ENCODE assay signal across 13 cellular contexts in the genomic region with DNA sequence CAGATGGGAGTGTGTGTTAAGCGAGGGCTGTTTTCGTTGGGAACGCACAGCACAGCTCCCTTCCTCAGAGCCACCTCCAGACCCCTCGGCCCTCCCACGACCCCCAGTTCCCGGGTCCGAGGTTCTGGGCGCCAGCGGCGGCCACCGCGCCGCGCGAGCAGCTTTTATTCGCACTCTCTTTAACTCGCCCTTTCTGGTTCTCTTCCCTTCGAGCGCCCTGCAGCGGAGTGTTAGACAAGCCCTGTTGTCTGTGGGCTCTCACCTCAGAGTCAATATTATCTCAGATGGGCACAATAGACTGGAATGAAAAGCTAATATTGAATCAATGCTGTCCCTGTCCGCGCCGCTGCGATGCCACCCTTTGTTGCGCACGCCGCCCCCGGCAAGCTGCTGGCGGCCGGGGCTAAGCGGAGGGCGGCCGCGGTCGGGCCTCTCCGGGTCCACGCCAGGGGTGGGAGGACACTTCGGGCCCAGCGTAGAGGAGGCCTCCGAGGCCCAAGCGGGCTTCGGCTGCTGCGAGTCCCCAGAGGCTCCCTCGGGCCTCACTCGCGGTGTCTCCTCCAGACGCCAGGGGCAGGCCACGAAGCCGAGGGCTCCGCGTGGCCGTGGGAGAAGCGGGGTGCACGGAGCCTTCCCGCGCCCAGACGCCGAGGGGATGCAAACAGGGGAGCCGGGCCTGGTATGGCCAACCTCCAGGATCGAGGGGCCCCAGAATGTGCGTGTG. TPM values are rescaled to one million over a fixed set of nuclear protein-coding genes. Genes with fewer than 3 reads are reported as not detected.
DNase-seq lines count a peak whose midpoint lies in the region; ATAC-seq and TF ChIP-seq lines count a peak whose summit lies in the region.
"Had no signal": no experiment of that assay in that cellular context is flagged by ENCODE, and none has a peak within 500 bp of the region (broad histone marks: within the 10 kb centered on the region; RNA-seq: fewer than 3 reads in every experiment).

No MANE protein-coding gene starts in this region.

- H3K4me3 ChIP-seq in SK-N-SH (ENCODE audit: low read depth in 2 of 2, low read length in 1 of 2) (no peak overlapping the region; a peak in 1 of 4 replicates), iPS-15b (ENCODE audit: low read depth, low read length) (peak overlapping the region; percentile 22)
- H3K4me3 ChIP-seq: HAP-1 had no signal

- no peaks in the 10 kb centered on the region for H3K36me3 Mint-ChIP-seq in stimulated activated naive B cell treated with anti-CD40 and anti-IgM and Interleukin-4, amounts not matched to agents 10 μg/mL and 1 μg/mL and 100 μg/mL, for 72 hours
- H3K36me3 Mint-ChIP-seq: activated CD8-positive, alpha-beta memory T cell treated with anti-CD3 and anti-CD28 coated beads, Interleukin-2, amount 10 ng/mL, durations not matched to agents 7 days and 5 days had no signal

- H3K9me3 Mint-ChIP-seq in stimulated activated naive B cell treated with anti-CD40 and anti-IgM and Interleukin-4, amounts not matched to agents 10 μg/mL and 1 μg/mL and 100 μg/mL, for 72 hours: no peaks in the 10 kb centered on the region

- DNase-seq in NCI-H1105 treated with DMSO at 0.1 percent for 48 hours (lab: John Stamatoyannopoulos, UW): peak; percentile 20
- no peak for DNase-seq in NCI-H1105 (lab: John Stamatoyannopoulos, UW)
- no peak for DNase-seq in SK-N-SH
- DNase-seq in stimulated activated naive B cell treated with anti-CD40 and anti-IgM and Interleukin-4, amounts not matched to agents 10 μg/mL and 1 μg/mL and 100 μg/mL, for 72 hours: no peak
- no peak for DNase-seq in dedifferentiated amniotic fluid mesenchymal stem cell (ENCODE audit: extremely low spot score)
- DNase-seq: activated CD8-positive, alpha-beta memory T cell treated with anti-CD3 and anti-CD28 coated beads, Interleukin-2, amount 10 ng/mL, durations not matched to agents 7 days and 5 days; EL; immature natural killer cell; occipital lobe had no signal

- CTCF ChIA-PET in SK-N-SH (lab: Yijun Ruan, JAX): interaction anchor here (1.1 to 10.8 kb wide), 7 partner anchors 8 to 888 kb away, joined by 3 to 189 read pairs (median 16); a partner anchor contains a TSS

- H3K36me3 ChIP-seq in SK-N-SH (replicated peaks in 1 of 2; ENCODE audit: control insufficient read depth in 1 of 2, insufficient read depth in 2 of 2, low read length in 1 of 2) (no peaks in the 10 kb centered on the region), iPS-15b (ENCODE audit: control insufficient read depth, insufficient read depth, low read length) (no peaks in the 10 kb centered on the region)
- H3K36me3 ChIP-seq: HAP-1 had no signal

- no peak for TF ChIP-seq RAD21 in SK-N-SH (IDR thresholded peaks at IDR 0.05; ENCODE audit: low read length)

- H3K9me2 ChIP-seq in SK-N-SH: no peaks in the 10 kb centered on the region

- 10% methylated on average over 18 of the region's 61 CpGs for WGBS in SK-N-SH (ENCODE audit: low lambda C conversion rate)

- no peaks in the 10 kb centered on the region for H3F3A ChIP-seq in SK-N-SH (replicated peaks; ENCODE audit: insufficient read depth)

- peaks cover 67% of the 10 kb centered on the region for H3K27me3 ChIP-seq in SK-N-SH (ENCODE audit: insufficient read depth)
- peaks cover 99% of the 10 kb centered on the region for H3K27me3 ChIP-seq in iPS-15b (ENCODE audit: control insufficient read depth, insufficient read depth, low read length)

- H3K9me3 ChIP-seq in SK-N-SH: no peaks in the 10 kb centered on the region
- no peaks in the 10 kb centered on the region for H3K9me3 ChIP-seq in iPS-15b (ENCODE audit: control insufficient read depth, insufficient read depth, low read length)
- H3K9me3 ChIP-seq: HAP-1 had no signal

- H3K4me3 Mint-ChIP-seq in stimulated activated naive B cell treated with anti-CD40 and anti-IgM and Interleukin-4, amounts not matched to agents 10 μg/mL and 1 μg/mL and 100 μg/mL, for 72 hours: no peak overlapping the region
- H3K4me3 Mint-ChIP-seq: activated CD8-positive, alpha-beta memory T cell treated with anti-CD3 and anti-CD28 coated beads, Interleukin-2, amount 10 ng/mL, durations not matched to agents 7 days and 5 days; immature natural killer cell had no signal

- no peak for TF ChIP-seq CTCF in SK-N-SH (IDR thresholded peaks at IDR 0.05)

- H3K4me1 ChIP-seq in SK-N-SH (ENCODE audit: control insufficient read depth in 1 of 2, insufficient read depth in 2 of 2, low read depth in 1 of 2, low read length in 1 of 2): peaks cover 0 to 21% of the 10 kb centered on the region in 2 experiments; a peak in 1 of 4 replicates
- H3K4me1 ChIP-seq in iPS-15b (ENCODE audit: control insufficient read depth, insufficient read depth, low read length): peaks cover 4% of the 10 kb centered on the region
- H3K4me1 ChIP-seq: HAP-1 had no signal

- no peaks in the 10 kb centered on the region for H3K79me2 ChIP-seq in SK-N-SH (ENCODE audit: insufficient read depth)

- peaks cover 75 to 90% of the 10 kb centered on the region in 2 donors for H3K27me3 Mint-ChIP-seq in stimulated activated naive B cell treated with anti-CD40 and anti-IgM and Interleukin-4, amounts not matched to agents 10 μg/mL and 1 μg/mL and 100 μg/mL, for 72 hours

- H4K20me1 ChIP-seq in SK-N-SH (ENCODE audit: insufficient read depth): no peaks in the 10 kb centered on the region

- H3K27ac ChIP-seq in SK-N-SH (ENCODE audit: low read depth in 2 of 2, low read length in 1 of 2): no peak overlapping the region

- H3K27ac Mint-ChIP-seq in stimulated activated naive B cell treated with anti-CD40 and anti-IgM and Interleukin-4, amounts not matched to agents 10 μg/mL and 1 μg/mL and 100 μg/mL, for 72 hours: peak overlapping the region; percentile 62
- H3K27ac Mint-ChIP-seq: immature natural killer cell had no signal

- TF ChIP-seq EP300 in SK-N-SH (IDR thresholded peaks at IDR 0.05; ENCODE audit: borderline replicate concordance in 1 of 2, low read depth in 1 of 2, low read length in 1 of 2): no peak

- H2AFZ ChIP-seq in SK-N-SH (ENCODE audit: low read depth): no peak overlapping the region

- H3K4me2 ChIP-seq in SK-N-SH: peak overlapping the region; percentile 67; the same call in 1 of the 2 replicates

- H3K9ac ChIP-seq in SK-N-SH (no peak overlapping the region), iPS-15b (ENCODE audit: low read depth, low read length) (no peak overlapping the region)

- ATAC-seq in stimulated activated naive B cell treated with anti-CD40 and anti-IgM and Interleukin-4, amounts not matched to agents 10 μg/mL and 1 μg/mL and 100 μg/mL, for 72 hours (replicated peaks): no peak
- ATAC-seq in GM18517 (IDR thresholded peaks at IDR 0.05; ENCODE audit: unreplicated experiment): no peak
- no peak for ATAC-seq in HG02798 (IDR thresholded peaks at IDR 0.05; ENCODE audit: poor library complexity, unreplicated experiment)
- ATAC-seq: activated CD8-positive, alpha-beta memory T cell treated with anti-CD3 and anti-CD28 coated beads, Interleukin-2, amount 10 ng/mL, durations not matched to agents 7 days and 5 days had no signal

- peaks cover 4 to 8% of the 10 kb centered on the region in 2 donors for H3K4me1 Mint-ChIP-seq in stimulated activated naive B cell treated with anti-CD40 and anti-IgM and Interleukin-4, amounts not matched to agents 10 μg/mL and 1 μg/mL and 100 μg/mL, for 72 hours
- H3K4me1 Mint-ChIP-seq: immature natural killer cell had no signal

- POLR2A ChIA-PET in SK-N-SH (lab: Yijun Ruan, JAX): interaction anchor here (1.1 kb wide), 1 partner anchor 703 kb away, joined by 3 read pairs; no protein-coding TSS in a partner anchor

TF ChIP-seq in SK-N-SH, 30 proteins besides CTCF, POLR2A, EP300 and RAD21:
- TF ChIP-seq, protein P1, sequence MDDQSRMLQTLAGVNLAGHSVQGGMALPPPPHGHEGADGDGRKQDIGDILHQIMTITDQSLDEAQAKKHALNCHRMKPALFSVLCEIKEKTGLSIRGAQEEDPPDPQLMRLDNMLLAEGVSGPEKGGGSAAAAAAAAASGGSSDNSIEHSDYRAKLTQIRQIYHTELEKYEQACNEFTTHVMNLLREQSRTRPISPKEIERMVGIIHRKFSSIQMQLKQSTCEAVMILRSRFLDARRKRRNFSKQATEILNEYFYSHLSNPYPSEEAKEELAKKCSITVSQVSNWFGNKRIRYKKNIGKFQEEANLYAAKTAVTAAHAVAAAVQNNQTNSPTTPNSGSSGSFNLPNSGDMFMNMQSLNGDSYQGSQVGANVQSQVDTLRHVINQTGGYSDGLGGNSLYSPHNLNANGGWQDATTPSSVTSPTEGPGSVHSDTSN (IDR thresholded peaks at IDR 0.05): no peak
- TF ChIP-seq TAF1 (IDR thresholded peaks at IDR 0.05; ENCODE audit: borderline replicate concordance, low read depth, low read length) (no peak), JUND (IDR thresholded peaks at IDR 0.05) (no peak), MXI1 (IDR thresholded peaks at IDR 0.05; ENCODE audit: low read depth, low read length) (no peak), NFIC (IDR thresholded peaks at IDR 0.05; ENCODE audit: borderline replicate concordance) (no peak), GABPA (IDR thresholded peaks at IDR 0.05; ENCODE audit: low read depth) (no peak), FOSL2 (IDR thresholded peaks at IDR 0.05; ENCODE audit: borderline replicate concordance, low read depth) (no peak)
- TF ChIP-seq, protein P2, sequence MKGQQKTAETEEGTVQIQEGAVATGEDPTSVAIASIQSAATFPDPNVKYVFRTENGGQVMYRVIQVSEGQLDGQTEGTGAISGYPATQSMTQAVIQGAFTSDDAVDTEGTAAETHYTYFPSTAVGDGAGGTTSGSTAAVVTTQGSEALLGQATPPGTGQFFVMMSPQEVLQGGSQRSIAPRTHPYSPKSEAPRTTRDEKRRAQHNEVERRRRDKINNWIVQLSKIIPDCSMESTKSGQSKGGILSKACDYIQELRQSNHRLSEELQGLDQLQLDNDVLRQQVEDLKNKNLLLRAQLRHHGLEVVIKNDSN (IDR thresholded peaks at IDR 0.05; ENCODE audit: borderline replicate concordance, low read depth): no peak

RNA-seq across cellular contexts. Expression of a gene that starts 8.1 kb away (rescaled TPM):
- not detected in 2 replicates for polyA plus RNA-seq in SK-N-SH (2012; rRNA removed)
- polyA plus RNA-seq in SK-N-SH (2012; cell fraction: cytosol; rRNA removed): not detected in 2 replicates
- polyA plus RNA-seq in SK-N-SH (2012; cell fraction: nucleus; rRNA removed): not detected in 2 replicates
- polyA plus RNA-seq: immature natural killer cell had no signal
